In the genomic region with DNA sequence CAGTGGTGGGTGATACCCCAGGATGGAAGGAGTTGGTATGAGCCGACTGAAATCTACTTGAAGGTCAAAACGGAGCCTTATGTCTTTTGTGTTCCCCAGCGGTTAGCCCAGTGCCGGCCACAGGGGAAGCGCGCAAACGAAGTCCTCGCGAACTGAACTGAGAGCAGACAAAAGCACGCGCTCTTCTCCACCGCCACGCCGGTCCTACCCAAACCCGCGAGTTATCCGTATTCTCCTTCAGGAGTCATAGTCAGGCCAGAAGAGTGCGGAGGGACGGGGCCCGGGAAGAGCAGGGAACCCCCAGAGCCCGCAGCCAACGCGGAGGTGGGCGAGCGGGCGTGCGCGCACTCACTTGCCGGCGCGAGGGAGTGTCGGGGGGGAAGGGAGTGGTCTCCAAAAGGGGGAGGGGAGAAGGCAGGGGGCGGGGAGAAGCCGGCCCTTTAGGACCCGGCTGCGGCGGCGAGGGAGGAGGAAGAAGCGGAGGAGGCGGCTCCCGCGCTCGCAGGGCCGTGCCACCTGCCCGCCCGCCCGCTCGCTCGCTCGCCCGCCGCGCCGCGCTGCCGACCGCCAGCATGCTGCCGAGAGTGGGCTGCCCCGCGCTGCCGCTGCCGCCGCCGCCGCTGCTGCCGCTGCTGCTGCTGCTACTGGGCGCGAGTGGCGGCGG, we compare ENCODE assay signal across 8 cellular contexts. TPM values are rescaled to one million over a fixed set of nuclear protein-coding genes. Genes with fewer than 3 reads are reported as not detected.
DNase-seq lines count a peak whose midpoint lies in the region; ATAC-seq and TF ChIP-seq lines count a peak whose summit lies in the region.

A gene with protein sequence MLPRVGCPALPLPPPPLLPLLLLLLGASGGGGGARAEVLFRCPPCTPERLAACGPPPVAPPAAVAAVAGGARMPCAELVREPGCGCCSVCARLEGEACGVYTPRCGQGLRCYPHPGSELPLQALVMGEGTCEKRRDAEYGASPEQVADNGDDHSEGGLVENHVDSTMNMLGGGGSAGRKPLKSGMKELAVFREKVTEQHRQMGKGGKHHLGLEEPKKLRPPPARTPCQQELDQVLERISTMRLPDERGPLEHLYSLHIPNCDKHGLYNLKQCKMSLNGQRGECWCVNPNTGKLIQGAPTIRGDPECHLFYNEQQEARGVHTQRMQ (plus strand): TSS at position 469 of the 664 bp plus-strand sequence. CDS start 104 bp downstream, at position 573.

- TF ChIP-seq CTCF in right lobe of liver (IDR thresholded peaks at IDR 0.05): no peak

- H3K27me3 ChIP-seq in CD4-positive, alpha-beta memory T cell (ENCODE audit: insufficient read depth, low read length): peaks cover 13% of the 10 kb centered on the region
- no peaks in the 10 kb centered on the region for H3K27me3 ChIP-seq in right lobe of liver

- H3K27ac Mint-ChIP-seq in CD4-positive, alpha-beta memory T cell: peak within 1 kb of the TSS in 1 of 7 donors; percentile 12

- TF ChIP-seq POLR2A in right lobe of liver (IDR thresholded peaks at IDR 0.05): peak; percentile 63

- no peaks in the 10 kb centered on the region for H3K36me3 Mint-ChIP-seq in CD4-positive, alpha-beta memory T cell

- 0% methylated on average over 1 of the region's 70 CpGs for WGBS in right lobe of liver (ENCODE audit: insufficient coverage, low coverage, low lambda C conversion rate, missing lambda C conversion rate)

- H3K9me3 ChIP-seq in CD4-positive, alpha-beta memory T cell (ENCODE audit: control insufficient read depth in 1 of 2, low read length in 2 of 2): no peaks in the 10 kb centered on the region
- H3K9me3 ChIP-seq in right lobe of liver: no peaks in the 10 kb centered on the region

- no peak for DNase-seq in CD4-positive, alpha-beta memory T cell
- DNase-seq in SK-N-DZ (ENCODE audit: low spot score): peak; percentile 83
- peak; percentile 63 for DNase-seq in dedifferentiated amniotic fluid mesenchymal stem cell (ENCODE audit: extremely low spot score)
- peak; percentile 71 to 81 (median 74) for DNase-seq in right lobe of liver
- peak; percentile 3 for DNase-seq in stimulated activated CD8-positive, alpha-beta memory T cell treated with anti-CD3 and anti-CD28 coated beads, Interleukin-7, amount 100 ng/mL, for 24 hours (ENCODE audit: low read depth)

- ATAC-seq in HG03432 (IDR thresholded peaks at IDR 0.05; ENCODE audit: unreplicated experiment) (peak; percentile 43), right lobe of liver (peak; percentile 48 to 78 (median 74)), HG02571 (IDR thresholded peaks at IDR 0.05; ENCODE audit: unreplicated experiment) (no peak), HG02852 (IDR thresholded peaks at IDR 0.05; ENCODE audit: unreplicated experiment) (no peak)

- H3K4me3 Mint-ChIP-seq in CD4-positive, alpha-beta memory T cell: peak within 1 kb of the TSS; percentile 69 to 83 (median 76)

- peaks cover 15 to 29% (median 24%) of the 10 kb centered on the region in 4 donors for H3K4me1 Mint-ChIP-seq in CD4-positive, alpha-beta memory T cell

- H3K27ac ChIP-seq in CD4-positive, alpha-beta memory T cell (ENCODE audit: low read depth, low read length): no peak within 1 kb of the TSS
- H3K27ac ChIP-seq in right lobe of liver: peak within 1 kb of the TSS; percentile 73 to 75 (median 73)

- H3K27me3 Mint-ChIP-seq in CD4-positive, alpha-beta memory T cell: peaks cover 41 to 46% of the 10 kb centered on the region in 2 donors

- no peaks in the 10 kb centered on the region for H3K36me3 ChIP-seq in CD4-positive, alpha-beta memory T cell (ENCODE audit: insufficient read depth, low read length)
- H3K36me3 ChIP-seq in right lobe of liver: peaks cover 0 to 3% (median 0%) of the 10 kb centered on the region in 4 donors

- no peaks in the 10 kb centered on the region for H3K4me1 ChIP-seq in CD4-positive, alpha-beta memory T cell (ENCODE audit: insufficient read depth, low read length)
- H3K4me1 ChIP-seq in right lobe of liver: peaks cover 0 to 35% (median 0%) of the 10 kb centered on the region in 4 donors

- H3K9me3 Mint-ChIP-seq in CD4-positive, alpha-beta memory T cell: peaks cover 0 to 2% (median 0%) of the 10 kb centered on the region in 8 donors

- POLR2A ChIA-PET in CD4-positive, alpha-beta memory T cell (lab: Charles Lee; ENCODE audit: partially characterized antibody): no interaction called here

- intact Hi-C loops in CD4-positive, alpha-beta memory T cell (cut with micrococcal nuclease): no loop called here
- intact Hi-C loops in right lobe of liver (cut with DNase I): no loop called here

- CTCF ChIA-PET in CD4-positive, alpha-beta memory T cell (lab: Charles Lee; ENCODE audit: partially characterized antibody): no interaction called here

- H3K4me3 ChIP-seq in CD4-positive, alpha-beta memory T cell (ENCODE audit: low read length in 2 of 2): no peak within 1 kb of the TSS
- peak within 1 kb of the TSS; percentile 54 to 76 (median 68) for H3K4me3 ChIP-seq in right lobe of liver

RNA-seq across cellular contexts. Expression of the gene that starts here (rescaled TPM):
- not detected for total RNA-seq in CD4-positive, alpha-beta memory T cell
- polyA plus RNA-seq in CD4-positive, alpha-beta memory T cell: not detected
- polyA plus RNA-seq in SK-N-DZ (2014; cell fraction: cytosol; rRNA removed): 208 and 228 TPM in 2 replicates
- polyA plus RNA-seq in SK-N-DZ (2014; cell fraction: nucleus; rRNA removed): 86.9 and 130 TPM in 2 replicates
- 1,000 to 10,000 TPM in 2 of 6 experiments, 100 to 1,000 TPM in 4; 276 to 1,091 (median 406) TPM for total RNA-seq in right lobe of liver

Comparison
In these comparisons a context has a peak if more than half of its experiments do, and no peak if none do; other contexts are left out.
1. RNA of the gene that starts here (total RNA-seq): 276 to 1,091 TPM in right lobe of liver; not detected in CD4-positive, alpha-beta memory T cell; every median in the first group is over 100 times any median in the second.
2. DNase-seq: peak in SK-N-DZ (single experiment), dedifferentiated amniotic fluid mesenchymal stem cell (single experiment), right lobe of liver (3 of 3) and stimulated activated CD8-positive, alpha-beta memory T cell treated with anti-CD3 and anti-CD28 coated beads, Interleukin-7, amount 100 ng/mL, for 24 hours (single experiment); none in CD4-positive, alpha-beta memory T cell (0 of 5).
3. H3K4me3 ChIP-seq: peak in right lobe of liver (3 of 3); none in CD4-positive, alpha-beta memory T cell (0 of 2).
4. ATAC-seq: peak in HG03432 (single experiment) and right lobe of liver (4 of 4); none in HG02571 (single experiment) and HG02852 (single experiment).